In genomic region chr3:184129012-184129411, GRCh38 we compare ENCODE assay signal across 9 cellular contexts. TPM values are rescaled to one million over a fixed set of nuclear protein-coding genes. Genes with fewer than 3 reads are reported as not detected.
A peak's percentile ranks its signal among the peaks of the same experiment; 100 is the strongest.
DNase-seq lines count a peak whose midpoint lies in the region; ATAC-seq and TF ChIP-seq lines count a peak whose summit lies in the region.
"Had no signal": no experiment of that assay in that cellular context is flagged by ENCODE, and none has a peak within 500 bp of the region (broad histone marks: within the 10 kb centered on the region; RNA-seq: fewer than 3 reads in every experiment).

No MANE protein-coding gene starts in this region.

- ATAC-seq in GM21381 (IDR thresholded peaks at IDR 0.05; ENCODE audit: unreplicated experiment) (no peak), GM19452 (IDR thresholded peaks at IDR 0.05; ENCODE audit: unreplicated experiment) (no peak), GM18517 (IDR thresholded peaks at IDR 0.05; ENCODE audit: unreplicated experiment) (no peak), HG02884 (IDR thresholded peaks at IDR 0.05; ENCODE audit: unreplicated experiment) (no peak)

- no TSS peak for BruUV-seq in Calu3 (replicated peaks; lab: Mats Ljungman, UMichigan)

- H3K4me3 Mint-ChIP-seq in Calu3 (ENCODE audit: low read depth, unreplicated experiment) (no peak overlapping the region), glutamatergic neuron (ENCODE audit: unreplicated experiment) (no peak overlapping the region)

- in situ Hi-C loops in SK-MEL-5 (cut with HindIII; ENCODE audit: low pct_unique_long_range_greater_than_20kb, low sequenced_read_pairs) = no loop called here

- H3K4me1 Mint-ChIP-seq in Calu3 (ENCODE audit: low read depth, unreplicated experiment) (peaks cover 8% of the 10 kb centered on the region), glutamatergic neuron (ENCODE audit: low read depth, unreplicated experiment) (peaks cover 2% of the 10 kb centered on the region)

- H3K27ac Mint-ChIP-seq in Calu3 (ENCODE audit: unreplicated experiment) = no peak overlapping the region
- no peak overlapping the region for H3K27ac Mint-ChIP-seq in glutamatergic neuron (ENCODE audit: unreplicated experiment)

- H3K27me3 Mint-ChIP-seq in Calu3 (ENCODE audit: unreplicated experiment) = no peaks in the 10 kb centered on the region
- peaks cover 2% of the 10 kb centered on the region for H3K27me3 Mint-ChIP-seq in glutamatergic neuron (ENCODE audit: unreplicated experiment)

- intact Hi-C loops in Calu3 (cut with micrococcal nuclease; ENCODE audit: unreplicated experiment) = no loop called here

- CTCF ChIA-PET in Calu3 (lab: Charles Lee) = interaction anchor here (0.6 kb wide), 2 partner anchors 123 to 154 kb away, joined by 3 to 4 read pairs; no protein-coding TSS in a partner anchor
- CTCF ChIA-PET in HEK293T (lab: Yijun Ruan, JAX) = no interaction called here

- H3K36me3 Mint-ChIP-seq in Calu3 (ENCODE audit: insufficient read depth, unreplicated experiment) (peaks cover 9% of the 10 kb centered on the region), glutamatergic neuron (ENCODE audit: unreplicated experiment) (no peaks in the 10 kb centered on the region)

- DNase-seq in Calu3 (peak; percentile 55), HEK293T (ENCODE audit: extremely low spot score) (peak; percentile 27), SK-MEL-5 (ENCODE audit: low read depth, low spot score) (peak; percentile 60), glutamatergic neuron (peak; percentile 33)

- H3K9me3 Mint-ChIP-seq in Calu3 (ENCODE audit: low read depth, unreplicated experiment) = no peaks in the 10 kb centered on the region
- no peaks in the 10 kb centered on the region for H3K9me3 Mint-ChIP-seq in glutamatergic neuron (ENCODE audit: unreplicated experiment)

- POLR2A ChIA-PET in HEK293T (lab: Yijun Ruan, JAX) = no interaction called here

- peak; percentile 27 for TF ChIP-seq CTCF in Calu3 (IDR thresholded peaks at IDR 0.05; ENCODE audit: unreplicated experiment)
- TF ChIP-seq CTCF in glutamatergic neuron (IDR thresholded peaks at IDR 0.05; ENCODE audit: partially characterized antibody, unreplicated experiment) = peak; percentile 24

TF ChIP-seq in HEK293T, 16 proteins besides CTCF, POLR2A, EP300 and RAD21:
- TF ChIP-seq BHLHE40 (IDR thresholded peaks at IDR 0.05; ENCODE audit: borderline replicate concordance) (no peak), TARDBP (IDR thresholded peaks at IDR 0.05) (no peak), SUZ12 (IDR thresholded peaks at IDR 0.05) (no peak), HDGF (IDR thresholded peaks at IDR 0.05; ENCODE audit: borderline replicate concordance) (no peak), FOXA1 (IDR thresholded peaks at IDR 0.05) (no peak), PKNOX1 (IDR thresholded peaks at IDR 0.05) (no peak), SP1 (IDR thresholded peaks at IDR 0.05) (no peak), ARNT (IDR thresholded peaks at IDR 0.05) (no peak)

RNA-seq across cellular contexts. Expression of gene EIF2B5, which starts 6.1 kb away (rescaled TPM):
- total RNA-seq in Calu3 (2022) (79.6 and 87.9 TPM in 2 replicates), glutamatergic neuron (ENCODE audit: unreplicated experiment) (41.6 TPM)
- 62.6 and 66.4 TPM in 2 replicates for total RNA-seq in SK-MEL-5 (2014; rRNA removed; shearing (Covaris generic))
- 55.3 and 56.3 TPM in 2 replicates for polyA plus RNA-seq in SK-MEL-5 (2015; cell fraction: cytosol; rRNA removed)
- polyA plus RNA-seq in SK-MEL-5 (2015; cell fraction: nucleus; rRNA removed) = 218 TPM in 2 replicates

RNA-seq across cellular contexts. Expression of gene DVL3, which starts 26.2 kb away (rescaled TPM):
- total RNA-seq in Calu3 (2022) = 105 and 106 TPM in 2 replicates
- total RNA-seq in SK-MEL-5 (2014; rRNA removed; shearing (Covaris generic)) = 29.1 and 32.0 TPM in 2 replicates
- polyA plus RNA-seq in SK-MEL-5 (2015; cell fraction: cytosol; rRNA removed) = 43.0 and 60.2 TPM in 2 replicates
- polyA plus RNA-seq in SK-MEL-5 (2015; cell fraction: nucleus; rRNA removed) = 172 and 222 TPM in 2 replicates
- total RNA-seq in glutamatergic neuron (ENCODE audit: unreplicated experiment) = 213 TPM

RNA-seq across cellular contexts. Expression of gene HTR3E, which starts 32.1 kb away (rescaled TPM):
- total RNA-seq in Calu3 (2022) (not detected in 2 replicates), glutamatergic neuron (ENCODE audit: unreplicated experiment) (not detected)
- total RNA-seq in SK-MEL-5 (2014; rRNA removed; shearing (Covaris generic)) = not detected in 2 replicates
- not detected in 2 replicates for polyA plus RNA-seq in SK-MEL-5 (2015; cell fraction: cytosol; rRNA removed)
- not detected in 2 replicates for polyA plus RNA-seq in SK-MEL-5 (2015; cell fraction: nucleus; rRNA removed)
- total RNA-seq: thoracic aorta had no signal

RNA-seq across cellular contexts. Expression of gene AP2M1, which starts 45.6 kb away (rescaled TPM):
- 394 and 401 TPM in 2 replicates for total RNA-seq in Calu3 (2022)
- 353 and 355 TPM in 2 replicates for total RNA-seq in SK-MEL-5 (2014; rRNA removed; shearing (Covaris generic))
- polyA plus RNA-seq in SK-MEL-5 (2015; cell fraction: cytosol; rRNA removed) = 393 and 418 TPM in 2 replicates
- 252 and 280 TPM in 2 replicates for polyA plus RNA-seq in SK-MEL-5 (2015; cell fraction: nucleus; rRNA removed)
- total RNA-seq in glutamatergic neuron (ENCODE audit: unreplicated experiment) = 315 TPM

RNA-seq across cellular contexts. Expression of gene ABCF3, which starts 57.0 kb away (rescaled TPM):
- total RNA-seq in Calu3 (2022) (114 and 116 TPM in 2 replicates), glutamatergic neuron (ENCODE audit: unreplicated experiment) (87.9 TPM)
- 24.7 and 32.2 TPM in 2 replicates for total RNA-seq in SK-MEL-5 (2014; rRNA removed; shearing (Covaris generic))
- 50.2 and 53.8 TPM in 2 replicates for polyA plus RNA-seq in SK-MEL-5 (2015; cell fraction: cytosol; rRNA removed)
- 176 and 204 TPM in 2 replicates for polyA plus RNA-seq in SK-MEL-5 (2015; cell fraction: nucleus; rRNA removed)
